19 cellular contexts compared by ENCODE assay signal in the genomic region with DNA sequence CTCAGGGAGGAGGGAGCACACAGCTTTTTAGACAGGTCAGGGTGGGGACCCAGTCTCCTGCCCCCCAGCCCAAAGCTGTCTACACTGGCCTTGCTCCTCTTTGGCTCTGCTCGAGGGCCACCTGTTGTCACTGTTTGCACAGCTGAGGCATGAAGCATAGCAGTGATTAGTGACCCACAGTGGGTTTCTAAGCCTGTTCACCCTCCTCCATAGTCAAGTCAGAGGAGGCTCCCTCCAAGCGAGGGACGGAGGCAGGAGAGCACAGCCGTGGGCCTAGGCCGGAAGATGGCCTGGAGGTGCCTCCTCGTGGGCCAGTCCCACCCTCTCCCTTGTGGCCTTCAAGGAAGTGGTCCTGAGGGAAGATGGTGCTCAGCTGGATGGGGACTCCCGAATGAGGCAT.
DNase-seq lines count a peak whose midpoint lies in the region; ATAC-seq and TF ChIP-seq lines count a peak whose summit lies in the region.
"Had no signal": no experiment of that assay in that cellular context is flagged by ENCODE, and none has a peak within 500 bp of the region (broad histone marks: within the 10 kb centered on the region; RNA-seq: fewer than 3 reads in every experiment).

No MANE protein-coding gene starts in this region.

- H3K27ac ChIP-seq in HEK293 (ENCODE audit: extremely low read depth, low read depth, low read length) (no peak overlapping the region), GM23248 (no peak overlapping the region)
- H3K27ac ChIP-seq: RWPE1, SJSA1 had no signal

- H3K4me3 ChIP-seq in HEK293 (ENCODE audit: low read depth, low read length) = no peak overlapping the region
- no peak overlapping the region for H3K4me3 ChIP-seq in GM23248
- H3K4me3 ChIP-seq: SJSA1 had no signal

- H3F3A ChIP-seq in GM23248 (ENCODE audit: insufficient read depth) = no peaks in the 10 kb centered on the region

- H3K4me3 Mint-ChIP-seq in stimulated activated memory B cell treated with anti-CD40 and anti-IgM and Interleukin-4, amounts not matched to agents 10 μg/mL and 1 μg/mL and 100 μg/mL, for 72 hours = no peak overlapping the region
- no peak overlapping the region for H3K4me3 Mint-ChIP-seq in endothelial cell (ENCODE audit: unreplicated experiment)
- H3K4me3 Mint-ChIP-seq: T-helper 2 cell treated with Interferon-gamma antibody and Interleukin-4, amounts not matched to agents 5 μg/mL and 100 μg/mL, for 36 hours had no signal

- no peak overlapping the region for H3K4me2 ChIP-seq in GM23248 (ENCODE audit: unreplicated experiment)

- ATAC-seq in stimulated activated memory B cell treated with anti-CD40 and anti-IgM and Interleukin-4, amounts not matched to agents 10 μg/mL and 1 μg/mL and 100 μg/mL, for 72 hours = peak; percentile 25
- ATAC-seq: PC-3 had no signal

- H2AFZ ChIP-seq in GM23248 = no peak overlapping the region

- no peak overlapping the region for H3K9ac ChIP-seq in GM23248

- DNase-seq in NCI-H82 (lab: John Stamatoyannopoulos, UW) (peak; percentile 26), NCI-H82 treated with DMSO at 0.1 percent for 48 hours (lab: John Stamatoyannopoulos, UW; ENCODE audit: unreplicated experiment) (no peak), SHP77 (lab: John Stamatoyannopoulos, UW) (peak; percentile 58 to 66), 8988T (no peak), GM23248 (no peak), endothelial cell (ENCODE audit: low spot score) (no peak)
- DNase-seq: ACHN, Caco-2, DMS153, HCEC 1CT, KG1, NCI-H1048, NCI-H524, PC-3 had no signal

- TF ChIP-seq CTCF in HEK293 (tag by site-specific recombination; IDR thresholded peaks at IDR 0.05) = no peak
- TF ChIP-seq CTCF in endothelial cell (IDR thresholded peaks at IDR 0.05; ENCODE audit: unreplicated experiment) = no peak

- peaks cover 27% of the 10 kb centered on the region for H3K27me3 Mint-ChIP-seq in stimulated activated memory B cell treated with anti-CD40 and anti-IgM and Interleukin-4, amounts not matched to agents 10 μg/mL and 1 μg/mL and 100 μg/mL, for 72 hours
- H3K27me3 Mint-ChIP-seq in endothelial cell (ENCODE audit: unreplicated experiment) = peaks cover 1% of the 10 kb centered on the region

- H3K36me3 ChIP-seq in HEK293 (ENCODE audit: control insufficient read depth in 2 of 2, insufficient read depth in 1 of 2, low read length in 2 of 2) (no peaks in the 10 kb centered on the region), GM23248 (ENCODE audit: low read depth) (no peaks in the 10 kb centered on the region)
- H3K36me3 ChIP-seq: SJSA1 had no signal

- H3K9me3 Mint-ChIP-seq in stimulated activated memory B cell treated with anti-CD40 and anti-IgM and Interleukin-4, amounts not matched to agents 10 μg/mL and 1 μg/mL and 100 μg/mL, for 72 hours = no peaks in the 10 kb centered on the region
- H3K9me3 Mint-ChIP-seq in endothelial cell (ENCODE audit: unreplicated experiment) = no peaks in the 10 kb centered on the region
- H3K9me3 Mint-ChIP-seq: T-helper 2 cell treated with Interferon-gamma antibody and Interleukin-4, amounts not matched to agents 5 μg/mL and 100 μg/mL, for 36 hours had no signal

- H3K27ac Mint-ChIP-seq in stimulated activated memory B cell treated with anti-CD40 and anti-IgM and Interleukin-4, amounts not matched to agents 10 μg/mL and 1 μg/mL and 100 μg/mL, for 72 hours = no peak overlapping the region
- no peak overlapping the region for H3K27ac Mint-ChIP-seq in endothelial cell (ENCODE audit: unreplicated experiment)
- H3K27ac Mint-ChIP-seq: T-helper 2 cell treated with Interferon-gamma antibody and Interleukin-4, amounts not matched to agents 5 μg/mL and 100 μg/mL, for 36 hours had no signal

- no peaks in the 10 kb centered on the region for H3K9me2 ChIP-seq in GM23248 (ENCODE audit: insufficient read depth)

- in situ Hi-C loops in GM23248 (cut with MboI) = no loop called here

- peaks cover 5% of the 10 kb centered on the region for H3K4me1 Mint-ChIP-seq in stimulated activated memory B cell treated with anti-CD40 and anti-IgM and Interleukin-4, amounts not matched to agents 10 μg/mL and 1 μg/mL and 100 μg/mL, for 72 hours
- no peaks in the 10 kb centered on the region for H3K4me1 Mint-ChIP-seq in endothelial cell (ENCODE audit: unreplicated experiment)

- H3K36me3 Mint-ChIP-seq in stimulated activated memory B cell treated with anti-CD40 and anti-IgM and Interleukin-4, amounts not matched to agents 10 μg/mL and 1 μg/mL and 100 μg/mL, for 72 hours = no peaks in the 10 kb centered on the region
- no peaks in the 10 kb centered on the region for H3K36me3 Mint-ChIP-seq in endothelial cell (ENCODE audit: low read depth, unreplicated experiment)

- H3K79me2 ChIP-seq in GM23248 (ENCODE audit: insufficient read depth) = no peaks in the 10 kb centered on the region

- CTCF ChIA-PET in HEK293 (lab: Yijun Ruan, JAX) = interaction anchor here (0.6 kb wide), 1 partner anchor 169 kb away, joined by 4 read pairs; no protein-coding TSS in a partner anchor

- H3K27me3 ChIP-seq in GM23248 (replicated peaks; ENCODE audit: insufficient read depth) = no peaks in the 10 kb centered on the region; the same call in 1 of the 2 replicates
- H3K27me3 ChIP-seq: SJSA1 had no signal

- POLR2A ChIA-PET in HEK293 (lab: Yijun Ruan, JAX) = no interaction called here

- H3K9me3 ChIP-seq in HEK293 (ENCODE audit: control insufficient read depth, insufficient read depth, low read depth, low read length) = no peaks in the 10 kb centered on the region
- no peaks in the 10 kb centered on the region for H3K9me3 ChIP-seq in GM23248 (ENCODE audit: low read depth)
- H3K9me3 ChIP-seq: Caco-2, SJSA1 had no signal

- H4K20me1 ChIP-seq in GM23248 (ENCODE audit: insufficient read depth) = no peaks in the 10 kb centered on the region

- 56 to 61% methylated on average over 7 of the region's 7 CpGs for WGBS in GM23248 (ENCODE audit: low coverage in 1 of 2, low lambda C conversion rate in 2 of 2, missing lambda C conversion rate in 2 of 2), 2 experiments

- H3K4me1 ChIP-seq in HEK293 (ENCODE audit: control insufficient read depth, insufficient read depth, low read length) = no peaks in the 10 kb centered on the region
- no peaks in the 10 kb centered on the region for H3K4me1 ChIP-seq in GM23248 (ENCODE audit: insufficient read depth)
- H3K4me1 ChIP-seq: Caco-2, SJSA1 had no signal

TF ChIP-seq in HEK293, 187 proteins besides CTCF, POLR2A, EP300 and RAD21:
- TF ChIP-seq ZNF23 (tag by site-specific recombination; IDR thresholded peaks at IDR 0.05; ENCODE audit: borderline replicate concordance) (no peak), ZNF501 (tag by site-specific recombination; IDR thresholded peaks at IDR 0.05) (no peak), ZNF621 (tag by site-specific recombination; IDR thresholded peaks at IDR 0.05) (no peak), ZNF654 (tag by site-specific recombination; IDR thresholded peaks at IDR 0.05; ENCODE audit: low read depth) (no peak), PRDM6 (tag by site-specific recombination; IDR thresholded peaks at IDR 0.05) (no peak), SCRT2 (tag by site-specific recombination; IDR thresholded peaks at IDR 0.05) (peak; percentile 76), ZNF175 (tag by site-specific recombination; IDR thresholded peaks at IDR 0.05) (no peak), GFI1B (tag by site-specific recombination; IDR thresholded peaks at IDR 0.05) (no peak), SCRT1 (tag by site-specific recombination; IDR thresholded peaks at IDR 0.05; ENCODE audit: borderline replicate concordance) (0 out of 2 replicates have a peak, but pooled peaks have one; percentile 46), SP3 (tag by site-specific recombination; IDR thresholded peaks at IDR 0.05) (no peak), PRDM1 (tag by site-specific recombination; IDR thresholded peaks at IDR 0.05) (no peak), ZNF623 (tag by site-specific recombination; IDR thresholded peaks at IDR 0.05) (no peak), ZNF2 (tag by site-specific recombination; IDR thresholded peaks at IDR 0.05) (no peak)
- TF ChIP-seq, protein P1, sequence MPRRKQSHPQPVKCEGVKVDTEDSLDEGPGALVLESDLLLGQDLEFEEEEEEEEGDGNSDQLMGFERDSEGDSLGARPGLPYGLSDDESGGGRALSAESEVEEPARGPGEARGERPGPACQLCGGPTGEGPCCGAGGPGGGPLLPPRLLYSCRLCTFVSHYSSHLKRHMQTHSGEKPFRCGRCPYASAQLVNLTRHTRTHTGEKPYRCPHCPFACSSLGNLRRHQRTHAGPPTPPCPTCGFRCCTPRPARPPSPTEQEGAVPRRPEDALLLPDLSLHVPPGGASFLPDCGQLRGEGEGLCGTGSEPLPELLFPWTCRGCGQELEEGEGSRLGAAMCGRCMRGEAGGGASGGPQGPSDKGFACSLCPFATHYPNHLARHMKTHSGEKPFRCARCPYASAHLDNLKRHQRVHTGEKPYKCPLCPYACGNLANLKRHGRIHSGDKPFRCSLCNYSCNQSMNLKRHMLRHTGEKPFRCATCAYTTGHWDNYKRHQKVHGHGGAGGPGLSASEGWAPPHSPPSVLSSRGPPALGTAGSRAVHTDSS (tag by site-specific recombination; IDR thresholded peaks at IDR 0.05) = no peak

Comparison
In these comparisons a context has a peak if more than half of its experiments do, and no peak if none do; other contexts are left out.
1. DNase-seq: peak in NCI-H82 (single experiment) and SHP77 (2 of 2); none in NCI-H82 treated with DMSO at 0.1 percent for 48 hours (single experiment), 8988T (single experiment), GM23248 (single experiment) and endothelial cell (single experiment).